ENCODE assay signal across 8 cellular contexts in the genomic region with DNA sequence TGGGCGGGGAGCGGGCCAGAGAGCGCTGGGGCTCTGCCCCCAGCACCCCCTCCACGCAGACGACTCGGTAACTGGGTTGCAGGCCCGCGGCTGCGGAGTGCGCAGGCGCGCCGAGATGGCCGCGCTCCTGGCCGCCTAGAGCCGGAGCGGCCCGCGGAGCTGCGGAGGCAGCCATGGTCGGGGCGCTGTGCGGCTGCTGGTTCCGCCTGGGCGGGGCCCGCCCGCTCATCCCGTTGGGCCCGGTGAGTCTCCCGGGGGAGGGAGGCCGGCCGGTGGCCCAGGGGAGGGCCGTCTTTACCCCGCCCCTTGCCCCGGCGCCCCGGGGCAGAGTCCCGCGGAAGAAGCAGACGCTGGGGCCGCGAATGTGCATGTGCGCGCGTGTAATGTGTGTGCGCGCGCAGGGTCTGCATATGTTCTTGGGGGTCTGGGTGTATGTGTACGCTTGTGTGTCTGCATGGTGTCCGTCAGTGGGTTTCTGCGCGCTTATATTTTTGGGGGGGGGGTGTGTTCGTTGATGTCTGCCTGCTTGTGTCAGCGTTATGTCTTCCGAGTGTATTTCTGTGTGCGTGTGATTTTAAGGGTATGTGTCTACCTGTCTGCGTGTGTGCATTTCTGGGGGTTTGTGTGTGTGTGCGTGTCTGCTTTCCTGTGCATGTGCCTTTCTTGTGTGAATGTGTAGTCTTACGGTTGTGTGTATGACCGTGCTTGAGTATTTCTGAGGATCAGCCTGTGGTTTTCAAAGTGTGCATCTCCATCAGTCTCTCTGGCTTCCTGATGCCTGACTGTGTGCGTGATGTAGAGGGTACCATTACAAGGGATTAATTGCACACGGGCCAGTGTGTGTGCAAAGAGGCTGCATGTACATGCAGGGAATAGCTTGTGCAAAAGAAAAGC. TPM values are rescaled to one million over a fixed set of nuclear protein-coding genes. Genes with fewer than 3 reads are reported as not detected.
DNase-seq lines count a peak whose midpoint lies in the region; ATAC-seq and TF ChIP-seq lines count a peak whose summit lies in the region.

A gene (plus strand): TSS at position 102 of the 894 bp plus-strand sequence. CDS start 72 bp downstream, at position 174.

- H3K4me3 ChIP-seq in fibroblast of villous mesenchyme (ENCODE audit: low read depth, low read length): peak within 1 kb of the TSS; percentile 70

- DNase-seq in AG08395 (ENCODE audit: low spot score) (peak; percentile 92), RPMI7951 (ENCODE audit: low read depth) (peak; percentile 72), activated gamma-delta T cell (lab: John Stamatoyannopoulos, UW) (peak; percentile 73), fibroblast of villous mesenchyme (ENCODE audit: low read depth) (peak; percentile 61), superior temporal gyrus (ENCODE audit: extremely low spot score) (peak; percentile 78)

- ATAC-seq in GM18909 (IDR thresholded peaks at IDR 0.05; ENCODE audit: poor library complexity, unreplicated experiment): peak; percentile 58
- peak; percentile 52 for ATAC-seq in HG03442 (IDR thresholded peaks at IDR 0.05; ENCODE audit: unreplicated experiment)

- no peaks in the 10 kb centered on the region for H3K9me3 Mint-ChIP-seq in nephron

- H3K27me3 Mint-ChIP-seq in nephron (ENCODE audit: low read depth): no peaks in the 10 kb centered on the region

- H3K36me3 Mint-ChIP-seq in nephron (ENCODE audit: low read depth): no peaks in the 10 kb centered on the region

- H3K4me3 Mint-ChIP-seq in nephron: peak within 1 kb of the TSS; percentile 93 to 96 (median 94)

- H3K27ac Mint-ChIP-seq in nephron: peak within 1 kb of the TSS; percentile 90 to 95 (median 91)

- no peak for TF ChIP-seq CTCF in fibroblast of villous mesenchyme (IDR thresholded peaks at IDR 0.05; ENCODE audit: insufficient read depth, low read depth, low read length)
- no peak for TF ChIP-seq CTCF in nephron (IDR thresholded peaks at IDR 0.05; ENCODE audit: unreplicated experiment in 3 of 3)

- H3K4me1 Mint-ChIP-seq in nephron: peaks cover 36% of the 10 kb centered on the region

RNA-seq across cellular contexts. Expression of the gene that starts here (rescaled TPM):
- 21.9 and 29.1 TPM in 2 replicates for total RNA-seq in RPMI7951 (2014; rRNA removed; shearing (Covaris generic))
- total RNA-seq in fibroblast of villous mesenchyme: 5.2 and 7.1 TPM in 2 replicates

Comparison
In these comparisons a context has a peak if more than half of its experiments do, and no peak if none do; other contexts are left out.
1. Peak in every context shown above with its lines: DNase-seq, ATAC-seq and H3K4me3 ChIP-seq.